In genomic region chr7:141544831-141545230, GRCh38 we compare ENCODE assay signal across 15 cellular contexts. TPM values are rescaled to one million over a fixed set of nuclear protein-coding genes. Genes with fewer than 3 reads are reported as not detected.
DNase-seq lines count a peak whose midpoint lies in the region; ATAC-seq, FAIRE-seq and TF ChIP-seq lines count a peak whose summit lies in the region.
"Had no signal": no experiment of that assay in that cellular context is flagged by ENCODE, and none has a peak within 500 bp of the region (broad histone marks: within the 10 kb centered on the region; RNA-seq: fewer than 3 reads in every experiment).

No MANE protein-coding gene starts in this region.

- H2AK5ac ChIP-seq in H1 (ENCODE audit: low read depth, low read length), result no peak overlapping the region

- H3K4me3 ChIP-seq in H1 (ENCODE audit: extremely low read depth in 1 of 4, insufficient read depth in 2 of 4, low read depth in 3 of 4, low read length in 4 of 4), result peak overlapping the region in 1 of 4 experiments; percentile 16; a peak in 1 of 8 replicates
- no peak overlapping the region for H3K4me3 ChIP-seq in neural progenitor cell
- no peak overlapping the region for H3K4me3 ChIP-seq in PC-3 (ENCODE audit: low read length)
- H3K4me3 ChIP-seq: BLaER1 had no signal

- intact Hi-C loops in PC-3 (cut with micrococcal nuclease), result no loop called here
- intact Hi-C loops in CD14-positive monocyte (cut with micrococcal nuclease), result no loop called here

- FAIRE-seq in H1 (lab: Jason Lieb, UNC), result peak; percentile 79
- FAIRE-seq: GM12891, HepG2 had no signal

- no peak overlapping the region for H2BK5ac ChIP-seq in H1 (ENCODE audit: low read depth, low read length)

- no peak for TF ChIP-seq CTCF in H1 (IDR thresholded peaks at IDR 0.05; ENCODE audit: control extremely low read depth in 1 of 3, insufficient read depth in 1 of 3, low read depth in 1 of 3, low read length in 3 of 3)
- TF ChIP-seq CTCF in neural progenitor cell (IDR thresholded peaks at IDR 0.05), result no peak
- TF ChIP-seq CTCF in PC-3 (conservative IDR thresholded peaks at IDR 0.05; ENCODE audit: low read depth, low read length), result no peak
- TF ChIP-seq CTCF in CD14-positive monocyte (IDR thresholded peaks at IDR 0.05), result no peak

- no peak overlapping the region for H3K56ac ChIP-seq in H1 (replicated peaks; ENCODE audit: insufficient read length, low read depth, low read length)

- peak overlapping the region; percentile 65 for H3K27ac Mint-ChIP-seq in activated naive CD8-positive, alpha-beta T cell treated with anti-CD3 and anti-CD28 coated beads, Interleukin-2, amount 50 U/mL, for 24 hours
- H3K27ac Mint-ChIP-seq in activated naive CD8-positive, alpha-beta T cell treated with anti-CD3 and anti-CD28 coated beads for 36 hours, result no peak overlapping the region
- H3K27ac Mint-ChIP-seq in neural progenitor cell (no peak overlapping the region), CD14-positive monocyte (no peak overlapping the region)
- H3K27ac Mint-ChIP-seq: CD4-positive, CD25-positive, alpha-beta regulatory T cell had no signal

- no peak overlapping the region for H3K14ac ChIP-seq in H1 (ENCODE audit: insufficient read length)

- TF ChIP-seq POLR2A in H1 (IDR thresholded peaks at IDR 0.05; ENCODE audit: control extremely low read depth in 1 of 2, low read depth in 2 of 2, low read length in 2 of 2), result no peak

- no peak overlapping the region for H2BK20ac ChIP-seq in H1 (ENCODE audit: low read length)

- H3K36me3 Mint-ChIP-seq in activated naive CD8-positive, alpha-beta T cell treated with anti-CD3 and anti-CD28 coated beads, Interleukin-2, amount 50 U/mL, for 24 hours (ENCODE audit: low read depth), result no peaks in the 10 kb centered on the region
- no peaks in the 10 kb centered on the region for H3K36me3 Mint-ChIP-seq in activated naive CD8-positive, alpha-beta T cell treated with anti-CD3 and anti-CD28 coated beads for 36 hours
- H3K36me3 Mint-ChIP-seq in neural progenitor cell, result no peaks in the 10 kb centered on the region
- no peaks in the 10 kb centered on the region for H3K36me3 Mint-ChIP-seq in CD14-positive monocyte
- H3K36me3 Mint-ChIP-seq: CD4-positive, CD25-positive, alpha-beta regulatory T cell had no signal

- peaks cover 22% of the 10 kb centered on the region for H3K4me1 Mint-ChIP-seq in activated naive CD8-positive, alpha-beta T cell treated with anti-CD3 and anti-CD28 coated beads, Interleukin-2, amount 50 U/mL, for 24 hours
- peaks cover 4% of the 10 kb centered on the region for H3K4me1 Mint-ChIP-seq in activated naive CD8-positive, alpha-beta T cell treated with anti-CD3 and anti-CD28 coated beads for 36 hours
- H3K4me1 Mint-ChIP-seq in neural progenitor cell, result peaks cover 7% of the 10 kb centered on the region
- H3K4me1 Mint-ChIP-seq in CD14-positive monocyte, result peaks cover 2% of the 10 kb centered on the region

- no peak for TF ChIP-seq RAD21 in H1 (IDR thresholded peaks at IDR 0.05 in 1 of 2, conservative IDR thresholded peaks at IDR 0.05 in 1 of 2; ENCODE audit: low read depth in 2 of 2, low read length in 2 of 2)

- H3K36me3 ChIP-seq in H1 (ENCODE audit: control insufficient read depth in 2 of 4, insufficient read depth in 4 of 4, low read length in 3 of 4), result no peaks in the 10 kb centered on the region
- no peaks in the 10 kb centered on the region for H3K36me3 ChIP-seq in neural progenitor cell
- no peaks in the 10 kb centered on the region for H3K36me3 ChIP-seq in PC-3 (ENCODE audit: low read depth, low read length)
- H3K36me3 ChIP-seq: BLaER1 had no signal

- no peak for DNase-seq in activated naive CD8-positive, alpha-beta T cell treated with anti-CD3 and anti-CD28 coated beads, Interleukin-2, amount 50 U/mL, for 24 hours
- no peak for DNase-seq in activated naive CD8-positive, alpha-beta T cell treated with anti-CD3 and anti-CD28 coated beads for 36 hours
- DNase-seq in HEK293T (ENCODE audit: extremely low spot score) (no peak), H1 (ENCODE audit: low read depth in 1 of 2, low spot score in 2 of 2) (peak in 1 of 2 experiments; percentile 23), neural progenitor cell (ENCODE audit: low spot score) (peak; percentile 31), COR-L47 (lab: John Stamatoyannopoulos, UW) (no peak), PC-3 (no peak), CD14-positive monocyte (ENCODE audit: low spot score) (no peak)
- DNase-seq: AML-193; CD4-positive, CD25-positive, alpha-beta regulatory T cell; DMS79 had no signal

- TF ChIP-seq EP300 in H1 (IDR thresholded peaks at IDR 0.05; ENCODE audit: borderline replicate concordance in 1 of 2, low read depth in 2 of 2, low read length in 2 of 2), result no peak

- H3K9ac ChIP-seq in H1 (replicated peaks in 1 of 4; ENCODE audit: extremely low read depth in 1 of 4, low read depth in 3 of 4, low read length in 3 of 4) (no peak overlapping the region), neural progenitor cell (no peak overlapping the region), PC-3 (ENCODE audit: low read length) (no peak overlapping the region)

- H3K79me2 ChIP-seq in H1 (ENCODE audit: control insufficient read depth in 1 of 2, insufficient read depth in 2 of 2, low read length in 2 of 2), result no peaks in the 10 kb centered on the region
- no peaks in the 10 kb centered on the region for H3K79me2 ChIP-seq in neural progenitor cell (ENCODE audit: low read depth)
- H3K79me2 ChIP-seq in PC-3 (ENCODE audit: low read length), result no peaks in the 10 kb centered on the region

- H4K91ac ChIP-seq in H1 (replicated peaks; ENCODE audit: insufficient read length, low read length), result no peak overlapping the region

- no peak overlapping the region for H3K4ac ChIP-seq in H1 (replicated peaks; ENCODE audit: insufficient read length, low read depth, low read length)

- no peaks in the 10 kb centered on the region for H3K9me3 Mint-ChIP-seq in activated naive CD8-positive, alpha-beta T cell treated with anti-CD3 and anti-CD28 coated beads, Interleukin-2, amount 50 U/mL, for 24 hours
- H3K9me3 Mint-ChIP-seq in activated naive CD8-positive, alpha-beta T cell treated with anti-CD3 and anti-CD28 coated beads for 36 hours, result no peaks in the 10 kb centered on the region
- no peaks in the 10 kb centered on the region for H3K9me3 Mint-ChIP-seq in neural progenitor cell
- H3K9me3 Mint-ChIP-seq in CD14-positive monocyte, result no peaks in the 10 kb centered on the region
- H3K9me3 Mint-ChIP-seq: CD4-positive, CD25-positive, alpha-beta regulatory T cell had no signal

- 0 out of 4 replicates have a peak overlapping the region, but pooled peaks have one; percentile 0 to 7 for H3K4me2 ChIP-seq in H1 (ENCODE audit: insufficient read depth in 1 of 2, low read depth in 2 of 2, low read length in 2 of 2)
- no peak overlapping the region for H3K4me2 ChIP-seq in neural progenitor cell
- no peak overlapping the region for H3K4me2 ChIP-seq in PC-3 (ENCODE audit: low read length)

- H3K27me3 ChIP-seq in H1 (replicated peaks in 1 of 4; ENCODE audit: control insufficient read depth in 3 of 4, extremely low read depth in 1 of 4, insufficient read depth in 3 of 4, low read length in 3 of 4) (no peaks in the 10 kb centered on the region), neural progenitor cell (no peaks in the 10 kb centered on the region), PC-3 (ENCODE audit: low read length) (0 out of 2 replicates have a peak, but pooled peaks cover 4% of the 10 kb centered on the region)
- H3K27me3 ChIP-seq: BLaER1 had no signal

- no peak overlapping the region for H2BK12ac ChIP-seq in H1 (ENCODE audit: low read depth, low read length)

- H4K20me1 ChIP-seq in H1 (replicated peaks in 1 of 2; ENCODE audit: control insufficient read depth in 1 of 2, insufficient read depth in 2 of 2, low read length in 2 of 2) (no peaks in the 10 kb centered on the region), neural progenitor cell (ENCODE audit: low read depth) (no peaks in the 10 kb centered on the region), PC-3 (ENCODE audit: low read length) (no peaks in the 10 kb centered on the region)
- H4K20me1 ChIP-seq: BLaER1 had no signal

- H3K4me3 Mint-ChIP-seq in activated naive CD8-positive, alpha-beta T cell treated with anti-CD3 and anti-CD28 coated beads, Interleukin-2, amount 50 U/mL, for 24 hours, result no peak overlapping the region
- no peak overlapping the region for H3K4me3 Mint-ChIP-seq in activated naive CD8-positive, alpha-beta T cell treated with anti-CD3 and anti-CD28 coated beads for 36 hours
- no peak overlapping the region for H3K4me3 Mint-ChIP-seq in neural progenitor cell
- H3K4me3 Mint-ChIP-seq in CD14-positive monocyte, result no peak overlapping the region
- H3K4me3 Mint-ChIP-seq: CD4-positive, CD25-positive, alpha-beta regulatory T cell had no signal

- ATAC-seq in activated naive CD8-positive, alpha-beta T cell treated with anti-CD3 and anti-CD28 coated beads, Interleukin-2, amount 50 U/mL, for 24 hours, result peak; percentile 30
- no peak for ATAC-seq in PC-3
- ATAC-seq: HepG2 had no signal

- peaks cover 3% of the 10 kb centered on the region for H3K27me3 Mint-ChIP-seq in activated naive CD8-positive, alpha-beta T cell treated with anti-CD3 and anti-CD28 coated beads, Interleukin-2, amount 50 U/mL, for 24 hours
- H3K27me3 Mint-ChIP-seq in activated naive CD8-positive, alpha-beta T cell treated with anti-CD3 and anti-CD28 coated beads for 36 hours, result peaks cover 15% of the 10 kb centered on the region
- peaks cover 5% of the 10 kb centered on the region for H3K27me3 Mint-ChIP-seq in neural progenitor cell (ENCODE audit: insufficient read depth, low read depth)
- peaks cover 3 to 13% (median 4%) of the 10 kb centered on the region in 3 donors for H3K27me3 Mint-ChIP-seq in CD14-positive monocyte (ENCODE audit: low read depth in 3 of 3)
- H3K27me3 Mint-ChIP-seq: CD4-positive, CD25-positive, alpha-beta regulatory T cell had no signal

- H3K9me3 ChIP-seq in H1 (ENCODE audit: insufficient read depth in 2 of 2, low read depth in 1 of 2, low read length in 1 of 2) (no peaks in the 10 kb centered on the region), neural progenitor cell (ENCODE audit: low read depth) (no peaks in the 10 kb centered on the region), PC-3 (ENCODE audit: low read length) (no peaks in the 10 kb centered on the region)

- H3K27ac ChIP-seq in H1 (ENCODE audit: low read depth, low read length) (no peak overlapping the region), neural progenitor cell (no peak overlapping the region), PC-3 (ENCODE audit: low read length) (no peak overlapping the region)
- H3K27ac ChIP-seq: 22Rv1 had no signal

- H4K8ac ChIP-seq in H1 (ENCODE audit: extremely low read depth, insufficient read depth, low read length), result no peak overlapping the region

- no peak overlapping the region; the same call in 1 of the 2 replicates for H3K18ac ChIP-seq in H1 (ENCODE audit: extremely low read depth, low read length)

- CTCF ChIA-PET in HEK293T (lab: Yijun Ruan, JAX), result interaction anchor here (0.6 kb wide), 1 partner anchor 19 kb away, joined by 4 read pairs; no protein-coding TSS in a partner anchor
- CTCF ChIA-PET in H1 (lab: Charles Lee; ENCODE audit: partially characterized antibody), result interaction anchor here (0.5 to 1.2 kb wide), 5 partner anchors 8 to 283 kb away, joined by 3 read pairs; no protein-coding TSS in a partner anchor
- CTCF ChIA-PET in PC-3 (lab: Charles Lee), result no interaction called here

- H3K23ac ChIP-seq in H1 (ENCODE audit: insufficient read length), result no peak overlapping the region

- H2AFZ ChIP-seq in H1 (ENCODE audit: low read length), result no peak overlapping the region
- no peak overlapping the region for H2AFZ ChIP-seq in neural progenitor cell (replicated peaks)
- H2AFZ ChIP-seq in PC-3 (ENCODE audit: low read length), result no peak overlapping the region

- H3K23me2 ChIP-seq in H1 (ENCODE audit: low read depth, low read length), result no peaks in the 10 kb centered on the region

- no peaks in the 10 kb centered on the region for H3K79me1 ChIP-seq in H1 (ENCODE audit: low read depth, low read length)

- peaks cover 7% of the 10 kb centered on the region for H3F3A ChIP-seq in neural progenitor cell (ENCODE audit: low read depth)
- no peaks in the 10 kb centered on the region for H3F3A ChIP-seq in PC-3 (ENCODE audit: low read length, unreplicated experiment)

- peaks cover 0 to 8% (median 4%) of the 10 kb centered on the region in 4 experiments; a peak in 4 of 7 replicates for H3K4me1 ChIP-seq in H1 (replicated peaks in 1 of 4; ENCODE audit: control insufficient read depth in 3 of 4, insufficient read depth in 4 of 4, low read length in 3 of 4)
- peaks cover 4% of the 10 kb centered on the region for H3K4me1 ChIP-seq in neural progenitor cell
- H3K4me1 ChIP-seq in PC-3 (ENCODE audit: insufficient read depth, low read length), result no peaks in the 10 kb centered on the region

- no peak overlapping the region for H2BK15ac ChIP-seq in H1 (ENCODE audit: low read length)

- no TSS peak for BruUV-seq in PC-3 (replicated peaks; lab: Mats Ljungman, UMichigan)

- H4K5ac ChIP-seq in H1 (ENCODE audit: insufficient read length, low read depth, low read length), result no peak overlapping the region

- POLR2A ChIA-PET in HEK293T (lab: Yijun Ruan, JAX), result no interaction called here
- POLR2A ChIA-PET in H1 (lab: Charles Lee; ENCODE audit: partially characterized antibody), result interaction anchor here (1.0 to 2.0 kb wide), 2 partner anchors 40 to 257 kb away, joined by 3 to 4 read pairs; no protein-coding TSS in a partner anchor
- POLR2A ChIA-PET in PC-3 (lab: Charles Lee; ENCODE audit: unreplicated experiment), result no interaction called here

- WGBS in H1 (ENCODE audit: extremely low coverage in 1 of 2, insufficient coverage in 1 of 2, insufficient read length in 1 of 2, insufficient replicate concordance in 2 of 2, low coverage in 1 of 2, low lambda C conversion rate in 2 of 2, missing lambda C conversion rate in 1 of 2), 2 experiments, result 19% methylated on average over 1 of the region's 1 CpG; no CpG with 5 or more reads in 1 of the 2 experiments

- no peaks in the 10 kb centered on the region for H3K9me2 ChIP-seq in PC-3 (replicated peaks; ENCODE audit: low read length)

- H2BK120ac ChIP-seq in H1 (replicated peaks; ENCODE audit: low read depth, low read length), result no peak overlapping the region

RNA-seq across cellular contexts. Expression of gene AGK, which starts 6.4 kb away (rescaled TPM):
- total RNA-seq in activated naive CD8-positive, alpha-beta T cell treated with anti-CD3 and anti-CD28 coated beads for 36 hours, result 10 to 100 TPM; 86.0 to 87.4 TPM
- total RNA-seq in H1 (2021; fragmentation: NEBNext Ultra II Directional; extraction: Animal tissue kit (Norgen Biotek cat#: 25700)), result 30.0 and 34.0 TPM in 2 replicates
- 19.9 and 25.8 TPM in 2 replicates for polyA plus RNA-seq in H1 (2011; rRNA removed)
- polyA plus RNA-seq in H1 (2011; cell fraction: cytosol; rRNA removed), result 29.2 TPM
- 36.8 TPM for polyA plus RNA-seq in H1 (2011; cell fraction: nucleus; rRNA removed)
- 18.9 to 23.0 TPM (median 21.6 TPM) in 4 replicates for polyA plus RNA-seq in H1 (2012, experiment 1 of 2)
- polyA plus RNA-seq in H1 (2012, experiment 2 of 2), result 7.0 TPM
- 25.1 TPM for polyA plus RNA-seq in H1 (2013, experiment 1 of 2)
- 26.4 TPM for polyA plus RNA-seq in H1 (2013, experiment 2 of 2)
- 36.6 and 38.8 TPM in 2 replicates for polyA minus RNA-seq in H1 (2011; rRNA and poly(A)+ RNA removed)
- polyA minus RNA-seq in H1 (2011; cell fraction: cytosol; rRNA and poly(A)+ RNA removed), result 11.2 TPM
- polyA minus RNA-seq in H1 (2011; cell fraction: nucleus; rRNA and poly(A)+ RNA removed), result 61.6 TPM
- 32.7 and 42.6 TPM in 2 replicates for total RNA-seq in neural progenitor cell (ENCODE audit: low replicate concordance)
- 38.2 and 40.3 TPM in 2 replicates for total RNA-seq in PC-3 (2014; rRNA removed)
- 10 to 100 TPM; 10.0 to 11.0 TPM for polyA plus RNA-seq in CD14-positive monocyte

Comparison
In these comparisons a context has a peak if more than half of its experiments do, and no peak if none do; other contexts are left out.
1. H3K4me2 ChIP-seq: peak in H1 (2 of 2); none in neural progenitor cell (single experiment) and PC-3 (single experiment).